13 cellular contexts compared by ENCODE assay signal in genomic region chr4:148795156-148795864, GRCh38.
A peak's percentile ranks its signal among the peaks of the same experiment; 100 is the strongest.
DNase-seq lines count a peak whose midpoint lies in the region; ATAC-seq and TF ChIP-seq lines count a peak whose summit lies in the region.
"Had no signal": no experiment of that assay in that cellular context is flagged by ENCODE, and none has a peak within 500 bp of the region (broad histone marks: within the 10 kb centered on the region; RNA-seq: fewer than 3 reads in every experiment).

No MANE protein-coding gene starts in this region.

- peak overlapping the region; percentile 80 for H2BK120ac ChIP-seq in IMR-90 (ENCODE audit: low read depth, low read length)

- CTCF ChIA-PET in IMR-90 (lab: Yijun Ruan, JAX): no interaction called here

- H3K27ac ChIP-seq in IMR-90 (ENCODE audit: insufficient read depth, low read length): no peak overlapping the region; the same call in 1 of the 2 replicates
- H3K27ac ChIP-seq in endodermal cell (ENCODE audit: low read depth, low read length): no peak overlapping the region
- peak overlapping the region; percentile 55 to 63 for H3K27ac ChIP-seq in left lung
- H3K27ac ChIP-seq: vagina had no signal

- POLR2A ChIA-PET in IMR-90 (lab: Charles Lee; ENCODE audit: unreplicated experiment): no interaction called here

- no peak for TF ChIP-seq RAD21 in IMR-90 (IDR thresholded peaks at IDR 0.05; ENCODE audit: low read length)

- no peaks in the 10 kb centered on the region for H4K20me1 ChIP-seq in IMR-90 (ENCODE audit: insufficient read depth, low read length)

- BruUV-seq in IMR-90 (replicated peaks; lab: Mats Ljungman, UMichigan): no TSS peak

- peaks cover 7% of the 10 kb centered on the region for H3K27me3 Mint-ChIP-seq in endodermal cell (ENCODE audit: insufficient read depth)

- dilution Hi-C loops in IMR-90 (cut with HindIII; ENCODE audit: low sequenced_read_pairs, unreplicated experiment): no loop called here

- no peak overlapping the region for H3K56ac ChIP-seq in IMR-90 (ENCODE audit: extremely low read depth, insufficient read depth, low read length)

- H3K36me3 Mint-ChIP-seq in endodermal cell (ENCODE audit: low read depth): no peaks in the 10 kb centered on the region

- H2BK5ac ChIP-seq in IMR-90 (ENCODE audit: low read depth, low read length, poor library complexity, severe bottlenecking): peak overlapping the region; percentile 49

- H3K9me3 ChIP-seq in IMR-90 (ENCODE audit: control insufficient read depth, insufficient read depth, low read length) (no peaks in the 10 kb centered on the region), endodermal cell (ENCODE audit: control insufficient read depth, low read length) (no peaks in the 10 kb centered on the region), left lung (no peaks in the 10 kb centered on the region)
- H3K9me3 ChIP-seq: SK-N-SH, vagina had no signal

- DNase-seq in A172 (ENCODE audit: low spot score) (peak; percentile 96), IMR-90 (peak; percentile 92), endodermal cell (peak; percentile 84), left lung (peak; percentile 42 to 73), NCI-H146 (lab: John Stamatoyannopoulos, UW) (no peak), DMS 273 treated with DMSO at 0.1 percent for 48 hours (lab: John Stamatoyannopoulos, UW) (no peak)
- DNase-seq: NCI-H1694, NCI-H774, SK-N-SH had no signal

- TF ChIP-seq CTCF in IMR-90 (conservative IDR thresholded peaks at IDR 0.05; ENCODE audit: low read depth, low read length) (no peak), endodermal cell (conservative IDR thresholded peaks at IDR 0.05) (no peak), left lung (IDR thresholded peaks at IDR 0.05) (no peak)

- H3K18ac ChIP-seq in IMR-90 (ENCODE audit: low read depth, low read length): peak overlapping the region; percentile 46; the same call in 1 of the 2 replicates

- H3K4me1 ChIP-seq in IMR-90 (ENCODE audit: control insufficient read depth, insufficient read depth, low read length) (peaks cover 12% of the 10 kb centered on the region), endodermal cell (ENCODE audit: control insufficient read depth, insufficient read depth, low read length) (peaks cover 7% of the 10 kb centered on the region), left lung (peaks cover 0 to 5% of the 10 kb centered on the region in 2 donors)
- H3K4me1 ChIP-seq: vagina had no signal

- ATAC-seq in IMR-90 (ENCODE audit: low read depth): peak; percentile 88
- ATAC-seq in left lung: peak; percentile 95
- no peak for ATAC-seq in GM21786 (IDR thresholded peaks at IDR 0.05; ENCODE audit: unreplicated experiment)
- no peak for ATAC-seq in GM19023 (IDR thresholded peaks at IDR 0.05; ENCODE audit: unreplicated experiment)

- no peak overlapping the region for H3K4me3 ChIP-seq in IMR-90 (ENCODE audit: insufficient read depth, low read depth, low read length)
- no peak overlapping the region for H3K4me3 ChIP-seq in endodermal cell (ENCODE audit: low read length)
- H3K4me3 ChIP-seq in left lung: no peak overlapping the region
- H3K4me3 ChIP-seq: vagina had no signal

- no peak overlapping the region; the same call in 1 of the 2 replicates for H2AK5ac ChIP-seq in IMR-90 (ENCODE audit: low read depth, low read length)

- peak overlapping the region; percentile 52; the same call in 1 of the 2 replicates for H4K5ac ChIP-seq in IMR-90 (ENCODE audit: low read depth, low read length)

- in situ Hi-C loops in IMR-90 (cut with MboI; ENCODE audit: low sequenced_read_pairs): no loop called here

- H3K4me2 ChIP-seq in IMR-90 (ENCODE audit: low read depth, low read length): no peak overlapping the region
- H3K4me2 ChIP-seq: SK-N-SH had no signal

- no peak overlapping the region for H3K4me3 Mint-ChIP-seq in endodermal cell
- H3K4me3 Mint-ChIP-seq: neural crest cell had no signal

- intact Hi-C loops in IMR-90 (cut with micrococcal nuclease): no loop called here
- intact Hi-C loops in left lung (cut with DNase I): no loop called here

- peak overlapping the region; percentile 75 for H2BK20ac ChIP-seq in IMR-90 (ENCODE audit: low read depth, low read length)

- H3K9ac ChIP-seq in IMR-90 (ENCODE audit: low read depth, low read length) (no peak overlapping the region), endodermal cell (ENCODE audit: extremely low read depth, low read length, poor library complexity, severe bottlenecking) (no peak overlapping the region)
- H3K9ac ChIP-seq: SK-N-SH had no signal

- H3K14ac ChIP-seq in IMR-90 (replicated peaks; ENCODE audit: low read depth, low read length): peak overlapping the region; percentile 50

- H4K91ac ChIP-seq in IMR-90 (ENCODE audit: insufficient read depth, low read depth, low read length): peak overlapping the region; percentile 34; the same call in 1 of the 2 replicates

- H3K4me1 Mint-ChIP-seq in endodermal cell: peaks cover 11% of the 10 kb centered on the region
- H3K4me1 Mint-ChIP-seq: neural crest cell had no signal

- peak overlapping the region; percentile 36 for H2AFZ ChIP-seq in IMR-90 (replicated peaks; ENCODE audit: low read length, poor library complexity)

- no peaks in the 10 kb centered on the region for H3K27me3 ChIP-seq in IMR-90 (ENCODE audit: control insufficient read depth, insufficient read depth, low read length)
- peaks cover 5% of the 10 kb centered on the region for H3K27me3 ChIP-seq in endodermal cell (ENCODE audit: control insufficient read depth, insufficient read depth, low read length, poor library complexity, severe bottlenecking)
- no peaks in the 10 kb centered on the region for H3K27me3 ChIP-seq in left lung
- H3K27me3 ChIP-seq: vagina had no signal

- TF ChIP-seq POLR2A in IMR-90 (IDR thresholded peaks at IDR 0.05; ENCODE audit: low read depth, low read length): no peak

- H3K9me3 Mint-ChIP-seq in endodermal cell: no peaks in the 10 kb centered on the region
- H3K9me3 Mint-ChIP-seq: neural crest cell had no signal

- H3K36me3 ChIP-seq in IMR-90 (ENCODE audit: control insufficient read depth, insufficient read depth, low read length) (no peaks in the 10 kb centered on the region), endodermal cell (ENCODE audit: control insufficient read depth, insufficient read depth, low read length) (no peaks in the 10 kb centered on the region), left lung (no peaks in the 10 kb centered on the region)
- H3K36me3 ChIP-seq: vagina had no signal

- peak overlapping the region; percentile 56 for H3K27ac Mint-ChIP-seq in endodermal cell

- peak overlapping the region; percentile 31 to 69; a peak in 3 of 4 replicates for H4K8ac ChIP-seq in IMR-90 (ENCODE audit: low read depth in 2 of 2, low read length in 2 of 2)

- no peak overlapping the region for H3K23ac ChIP-seq in IMR-90 (ENCODE audit: low read depth, low read length)

- no peaks in the 10 kb centered on the region; the same call in 1 of the 2 replicates for H3K9me1 ChIP-seq in IMR-90 (ENCODE audit: insufficient read depth, low read length)

- H3K79me1 ChIP-seq in IMR-90 (ENCODE audit: low read depth in 1 of 2, low read length in 2 of 2): no peaks in the 10 kb centered on the region

- H2AK9ac ChIP-seq in IMR-90 (replicated peaks; ENCODE audit: low read depth, low read length, poor library complexity): no peak overlapping the region

- H3K4ac ChIP-seq in IMR-90 (ENCODE audit: low read depth, low read length): peak overlapping the region; percentile 55

- 61% methylated on average over 3 of the region's 7 CpGs; no CpG with 5 or more reads in 1 of the 2 experiments for WGBS in IMR-90 (ENCODE audit: extremely low coverage in 2 of 2, insufficient read length in 1 of 2), 2 experiments
- WGBS in endodermal cell (ENCODE audit: insufficient coverage in 1 of 2, insufficient read length in 1 of 2), 2 experiments: 65 to 82% methylated on average over 4 to 7 of the region's 7 CpGs

- peak overlapping the region; percentile 28; the same call in 2 of the 3 replicates for H2BK15ac ChIP-seq in IMR-90 (ENCODE audit: low read depth, low read length)

TF ChIP-seq in IMR-90, 13 proteins besides CTCF, POLR2A, EP300 and RAD21:
- peak; percentile 34 for TF ChIP-seq RCOR1 (IDR thresholded peaks at IDR 0.05; ENCODE audit: insufficient replicate concordance, low read length)
- TF ChIP-seq BHLHE40 (IDR thresholded peaks at IDR 0.05; ENCODE audit: low read depth, low read length): no peak

Comparison
In these comparisons a context has a peak if more than half of its experiments do, and no peak if none do; other contexts are left out.
1. DNase-seq: peak in A172 (single experiment), IMR-90 (single experiment), endodermal cell (single experiment) and left lung (2 of 2); none in NCI-H146 (single experiment) and DMS 273 treated with DMSO at 0.1 percent for 48 hours (single experiment).
2. ATAC-seq: peak in IMR-90 (single experiment) and left lung (single experiment); none in GM21786 (single experiment) and GM19023 (single experiment).
3. H3K27ac ChIP-seq: peak in left lung (2 of 2); none in IMR-90 (single experiment) and endodermal cell (single experiment).